ENCODE assay signal across 8 cellular contexts in genomic region chr7:107579881-107580715, GRCh38. TPM values are rescaled to one million over a fixed set of nuclear protein-coding genes. Genes with fewer than 3 reads are reported as not detected.
DNase-seq lines count a peak whose midpoint lies in the region; ATAC-seq, FAIRE-seq and TF ChIP-seq lines count a peak whose summit lies in the region.

Gene BCAP29 (plus strand): TSS chr7:107580246. CDS start chr7:107580773, 527 bp downstream.

- DNase-seq in GM12891 (ENCODE audit: insufficient read length, low spot score) (peak; percentile 74), HFFc6 (peak; percentile 48), NB4 (ENCODE audit: low read depth) (peak; percentile 90), T-helper 17 cell (peak; percentile 51 to 68 (median 61)), right atrium auricular region (ENCODE audit: low spot score) (peak; percentile 76), pulmonary artery endothelial cell (ENCODE audit: low read depth, low spot score) (no peak), aorta (peak; percentile 83 to 93)

- H3K4me3 ChIP-seq in NB4 (ENCODE audit: low read depth, low read length) = peak within 1 kb of the TSS; percentile 89
- H3K4me3 ChIP-seq in right atrium auricular region = peak within 1 kb of the TSS; percentile 80 to 92
- H3K4me3 ChIP-seq in aorta (ENCODE audit: low read length in 2 of 2) = peak within 1 kb of the TSS; percentile 71 to 99

- H3K27me3 ChIP-seq in right atrium auricular region (no peaks in the 10 kb centered on the region), aorta (ENCODE audit: control insufficient read depth in 1 of 2, insufficient read depth in 2 of 2, low read length in 1 of 2) (no peaks in the 10 kb centered on the region)

- H3K27me3 Mint-ChIP-seq in HFFc6 (ENCODE audit: insufficient read depth) (peaks cover 2% of the 10 kb centered on the region; the same call in 1 of the 2 replicates), T-helper 17 cell (no peaks in the 10 kb centered on the region)

- peaks cover 9% of the 10 kb centered on the region for H3K36me3 ChIP-seq in right atrium auricular region
- H3K36me3 ChIP-seq in aorta (ENCODE audit: control insufficient read depth in 1 of 2, insufficient read depth in 2 of 2, low read length in 1 of 2) = no peaks in the 10 kb centered on the region

- peaks cover 0 to 21% of the 10 kb centered on the region in 2 donors for H3K4me1 ChIP-seq in right atrium auricular region
- H3K4me1 ChIP-seq in aorta (ENCODE audit: control insufficient read depth in 1 of 2, insufficient read depth in 2 of 2, low read length in 2 of 2) = peaks cover 0 to 3% of the 10 kb centered on the region in 2 donors

- intact Hi-C loops in aorta (cut with DNase I) = loop anchor here (2.0 to 10.0 kb wide), 2 partner anchors 15 to 145 kb away; no protein-coding TSS in a partner anchor

- FAIRE-seq in GM12891 (lab: Jason Lieb, UNC) = peak; percentile 90

- 0% methylated on average over 83 to 89 of the region's 89 CpGs for WGBS in aorta, 2 donors

- H3K4me1 Mint-ChIP-seq in HFFc6 (ENCODE audit: low read depth) = peaks cover 30% of the 10 kb centered on the region
- H3K4me1 Mint-ChIP-seq in T-helper 17 cell = peaks cover 12% of the 10 kb centered on the region

- H3K9me3 ChIP-seq in T-helper 17 cell (ENCODE audit: control insufficient read depth, low read length, poor library complexity, severe bottlenecking) = no peaks in the 10 kb centered on the region
- H3K9me3 ChIP-seq in right atrium auricular region = no peaks in the 10 kb centered on the region
- no peaks in the 10 kb centered on the region for H3K9me3 ChIP-seq in aorta (ENCODE audit: control insufficient read depth, low read length)

- H3K27ac Mint-ChIP-seq in HFFc6 = peak within 1 kb of the TSS; percentile 95
- H3K27ac Mint-ChIP-seq in T-helper 17 cell = peak within 1 kb of the TSS; percentile 72

- TF ChIP-seq POLR2A in GM12891 (IDR thresholded peaks at IDR 0.05; ENCODE audit: low read depth, low read length) (peak; percentile 63; the same call in 1 of the 2 replicates), NB4 (IDR thresholded peaks at IDR 0.05; ENCODE audit: extremely low read depth, insufficient read length) (peak; percentile 74)

- H3K27ac ChIP-seq in angular gyrus (ENCODE audit: low read depth, low read length) (peak within 1 kb of the TSS; percentile 56), right atrium auricular region (peak within 1 kb of the TSS; percentile 97 to 98), aorta (ENCODE audit: low read depth in 1 of 2, low read length in 2 of 2) (peak within 1 kb of the TSS; percentile 65 to 100)

- H3K4me3 Mint-ChIP-seq in HFFc6 = peak within 1 kb of the TSS; percentile 90
- peak within 1 kb of the TSS; percentile 88 for H3K4me3 Mint-ChIP-seq in T-helper 17 cell

- ATAC-seq in T-helper 17 cell (peak; percentile 97), aorta (ENCODE audit: low FRiP score) (peak; percentile 92)

- peak; percentile 54; the same call in 1 of the 2 replicates for TF ChIP-seq CTCF in HFFc6 (IDR thresholded peaks at IDR 0.05)
- no peak for TF ChIP-seq CTCF in NB4 (IDR thresholded peaks at IDR 0.05; ENCODE audit: low read depth, low read length)
- TF ChIP-seq CTCF in right atrium auricular region (IDR thresholded peaks at IDR 0.05) = peak in 1 of 2 donors; percentile 67

- no peaks in the 10 kb centered on the region for H3K9me3 Mint-ChIP-seq in HFFc6

- H3K36me3 Mint-ChIP-seq in HFFc6 (ENCODE audit: low read depth) (peaks cover 14% of the 10 kb centered on the region), T-helper 17 cell (ENCODE audit: low read depth) (no peaks in the 10 kb centered on the region)

TF ChIP-seq in GM12891, 5 proteins besides CTCF, POLR2A, EP300 and RAD21:
- TF ChIP-seq POLR2AphosphoS5 (IDR thresholded peaks at IDR 0.05; ENCODE audit: low read depth, low read length) (peak; percentile 56; the same call in 1 of the 2 replicates), TAF1 (IDR thresholded peaks at IDR 0.05; ENCODE audit: low read depth, low read length) (no peak; the same call in 1 of the 2 replicates)

RNA-seq across cellular contexts. Expression of gene BCAP29, which starts in this region (rescaled TPM):
- polyA plus RNA-seq in GM12891 (2012; ENCODE audit: low read depth, missing spikeins) = 11.3 TPM
- 10 to 100 TPM; 70.7 to 92.2 (median 89.0) TPM for total RNA-seq in HFFc6 (2021; fragmentation: NEBNext Ultra II Directional; extraction: Animal tissue kit (Norgen Biotek cat#: 25700))
- total RNA-seq in T-helper 17 cell (10 to 100 TPM; 13.6 to 16.5 TPM), right atrium auricular region (100 to 1,000 TPM; 115 to 258 TPM), pulmonary artery endothelial cell (116 and 131 TPM in 2 replicates), aorta (100 to 1,000 TPM in 1 of 2 donors, 10 to 100 TPM in 1; 96.1 to 139 TPM)
- polyA plus RNA-seq in aorta = 10 to 100 TPM; 72.5 to 92.8 TPM
